ENCODE assay signal across 1 cellular context in the genomic region with DNA sequence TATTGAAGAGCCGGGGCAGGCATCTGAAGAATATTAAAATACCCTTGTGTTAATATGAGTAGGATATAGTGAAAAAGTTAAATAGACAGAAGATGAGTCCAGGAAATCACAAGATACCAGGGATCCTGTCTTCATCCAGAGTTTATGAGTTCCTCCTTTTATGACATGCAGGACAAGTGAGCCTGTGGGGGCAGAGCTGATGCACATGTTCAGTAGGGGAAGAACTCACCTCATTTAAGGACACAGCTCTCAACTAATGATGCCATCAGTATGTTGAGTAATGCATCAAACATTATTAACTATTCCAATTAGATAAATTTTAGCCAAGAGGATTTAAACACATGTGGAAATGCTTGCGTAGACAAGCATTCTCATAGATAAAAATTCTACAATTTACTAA.
TF ChIP-seq lines count a peak whose summit lies in the region.

No MANE protein-coding gene starts in this region.

TF ChIP-seq in HepG2, 621 proteins besides CTCF, POLR2A, EP300 and RAD21 (continued from another document):
- TF ChIP-seq, protein P1, sequence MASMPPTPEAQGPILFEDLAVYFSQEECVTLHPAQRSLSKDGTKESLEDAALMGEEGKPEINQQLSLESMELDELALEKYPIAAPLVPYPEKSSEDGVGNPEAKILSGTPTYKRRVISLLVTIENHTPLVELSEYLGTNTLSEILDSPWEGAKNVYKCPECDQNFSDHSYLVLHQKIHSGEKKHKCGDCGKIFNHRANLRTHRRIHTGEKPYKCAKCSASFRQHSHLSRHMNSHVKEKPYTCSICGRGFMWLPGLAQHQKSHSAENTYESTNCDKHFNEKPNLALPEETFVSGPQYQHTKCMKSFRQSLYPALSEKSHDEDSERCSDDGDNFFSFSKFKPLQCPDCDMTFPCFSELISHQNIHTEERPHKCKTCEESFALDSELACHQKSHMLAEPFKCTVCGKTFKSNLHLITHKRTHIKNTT (CRISPR knock-in tag; IDR thresholded peaks at IDR 0.05): no peak
- TF ChIP-seq ZNF24 (IDR thresholded peaks at IDR 0.05) (no peak), ZSCAN30 (CRISPR knock-in tag; IDR thresholded peaks at IDR 0.05) (no peak)
- TF ChIP-seq, protein P2, sequence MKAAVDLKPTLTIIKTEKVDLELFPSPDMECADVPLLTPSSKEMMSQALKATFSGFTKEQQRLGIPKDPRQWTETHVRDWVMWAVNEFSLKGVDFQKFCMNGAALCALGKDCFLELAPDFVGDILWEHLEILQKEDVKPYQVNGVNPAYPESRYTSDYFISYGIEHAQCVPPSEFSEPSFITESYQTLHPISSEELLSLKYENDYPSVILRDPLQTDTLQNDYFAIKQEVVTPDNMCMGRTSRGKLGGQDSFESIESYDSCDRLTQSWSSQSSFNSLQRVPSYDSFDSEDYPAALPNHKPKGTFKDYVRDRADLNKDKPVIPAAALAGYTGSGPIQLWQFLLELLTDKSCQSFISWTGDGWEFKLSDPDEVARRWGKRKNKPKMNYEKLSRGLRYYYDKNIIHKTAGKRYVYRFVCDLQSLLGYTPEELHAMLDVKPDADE (CRISPR knock-in tag; IDR thresholded peaks at IDR 0.05): no peak
